ENCODE assay signal across 10 cellular contexts in genomic region chr15:63473749-63473998, GRCh38. TPM values are rescaled to one million over a fixed set of nuclear protein-coding genes. Genes with fewer than 3 reads are reported as not detected.
DNase-seq lines count a peak whose midpoint lies in the region; ATAC-seq and TF ChIP-seq lines count a peak whose summit lies in the region.
"Had no signal": no experiment of that assay in that cellular context is flagged by ENCODE, and none has a peak within 500 bp of the region (broad histone marks: within the 10 kb centered on the region; RNA-seq: fewer than 3 reads in every experiment).

No MANE protein-coding gene starts in this region.

- DNase-seq in activated T-cell treated with anti-CD3 and anti-CD28 coated beads, Interleukin-2, amount 50 U/mL, for 72 hours, result peak in 1 of 2 donors; percentile 38
- no peak for DNase-seq in activated T-cell treated with anti-CD3 and anti-CD28 coated beads, Interleukin-2, amount 50 U/mL, for 48 hours
- DNase-seq in esophagus squamous epithelium (lab: John Stamatoyannopoulos, UW) (no peak), upper lobe of right lung (no peak), heart right ventricle (no peak), posterior vena cava (ENCODE audit: low spot score) (no peak), islet precursor cell (no peak)
- DNase-seq: activated naive CD8-positive, alpha-beta T cell treated with anti-CD3 and anti-CD28 coated beads, Interleukin-2, amount 10 ng/mL, durations not matched to agents 7 days and 5 days; SK-N-SH had no signal

- TF ChIP-seq CTCF in esophagus squamous epithelium (IDR thresholded peaks at IDR 0.05) (no peak), upper lobe of right lung (IDR thresholded peaks at IDR 0.05) (no peak), heart right ventricle (IDR thresholded peaks at IDR 0.05) (no peak)

- ATAC-seq in activated T-cell treated with anti-CD3 and anti-CD28 coated beads, Interleukin-2, amount 50 U/mL, for 72 hours (replicated peaks in 1 of 2), result peak; percentile 33 to 43
- ATAC-seq in HG03175 (IDR thresholded peaks at IDR 0.05; ENCODE audit: unreplicated experiment), result peak; percentile 9
- no peak for ATAC-seq in upper lobe of right lung
- no peak for ATAC-seq in heart right ventricle

- H3K4me1 Mint-ChIP-seq in activated T-cell treated with anti-CD3 and anti-CD28 coated beads, Interleukin-2, amount 50 U/mL, for 72 hours (ENCODE audit: low read depth), result peaks cover 79% of the 10 kb centered on the region

- H3K4me1 ChIP-seq in esophagus squamous epithelium, result peaks cover 5 to 39% (median 10%) of the 10 kb centered on the region in 3 donors
- peaks cover 20% of the 10 kb centered on the region for H3K4me1 ChIP-seq in upper lobe of right lung
- H3K4me1 ChIP-seq in heart right ventricle, result peaks cover 0 to 28% (median 8%) of the 10 kb centered on the region in 9 donors

- intact Hi-C loops in esophagus squamous epithelium (cut with DNase I), result loop anchor here (5.0 kb wide), 1 partner anchor 124 kb away; the partner anchor contains the start of gene FBXL22
- intact Hi-C loops in upper lobe of right lung (cut with DNase I), result no loop called here
- intact Hi-C loops in heart right ventricle (cut with DNase I), result no loop called here
- intact Hi-C loops in posterior vena cava (cut with DNase I), result loop anchor here in 1 of 2 donors (10.0 kb wide), 1 partner anchor 131 kb away; no protein-coding TSS in a partner anchor

- no peaks in the 10 kb centered on the region for H3K9me3 Mint-ChIP-seq in activated T-cell treated with anti-CD3 and anti-CD28 coated beads, Interleukin-2, amount 50 U/mL, for 72 hours
- H3K9me3 Mint-ChIP-seq: activated naive CD8-positive, alpha-beta T cell treated with anti-CD3 and anti-CD28 coated beads, Interleukin-2, amount 10 ng/mL, durations not matched to agents 7 days and 5 days had no signal

- H3K27ac Mint-ChIP-seq in activated T-cell treated with anti-CD3 and anti-CD28 coated beads, Interleukin-2, amount 50 U/mL, for 72 hours, result peak overlapping the region; percentile 94

- no peaks in the 10 kb centered on the region for H3K27me3 ChIP-seq in esophagus squamous epithelium
- H3K27me3 ChIP-seq in upper lobe of right lung, result no peaks in the 10 kb centered on the region
- H3K27me3 ChIP-seq in heart right ventricle, result no peaks in the 10 kb centered on the region

- no peaks in the 10 kb centered on the region for H3K36me3 Mint-ChIP-seq in activated T-cell treated with anti-CD3 and anti-CD28 coated beads, Interleukin-2, amount 50 U/mL, for 72 hours (ENCODE audit: insufficient read depth in 2 of 2)
- H3K36me3 Mint-ChIP-seq: activated naive CD8-positive, alpha-beta T cell treated with anti-CD3 and anti-CD28 coated beads, Interleukin-2, amount 10 ng/mL, durations not matched to agents 7 days and 5 days had no signal

- H3K4me3 Mint-ChIP-seq in activated T-cell treated with anti-CD3 and anti-CD28 coated beads, Interleukin-2, amount 50 U/mL, for 72 hours, result peak overlapping the region; percentile 80 to 83

- H3K27ac ChIP-seq in esophagus squamous epithelium, result peak overlapping the region; percentile 2 to 64 (median 52)
- peak overlapping the region; percentile 58 for H3K27ac ChIP-seq in upper lobe of right lung
- no peak overlapping the region for H3K27ac ChIP-seq in heart right ventricle

- H3K4me3 ChIP-seq in esophagus squamous epithelium, result no peak overlapping the region
- no peak overlapping the region for H3K4me3 ChIP-seq in upper lobe of right lung
- no peak overlapping the region for H3K4me3 ChIP-seq in heart right ventricle

- H3K9me3 ChIP-seq in esophagus squamous epithelium, result no peaks in the 10 kb centered on the region
- H3K9me3 ChIP-seq in upper lobe of right lung, result no peaks in the 10 kb centered on the region
- H3K9me3 ChIP-seq in heart right ventricle, result no peaks in the 10 kb centered on the region
- H3K9me3 ChIP-seq: SK-N-SH had no signal

- 85 to 100% methylated on average over 1 of the region's 1 CpG for WGBS in esophagus squamous epithelium, 2 donors
- 96 to 98% methylated on average over 1 of the region's 1 CpG for WGBS in heart right ventricle, 2 donors

- no peaks in the 10 kb centered on the region for H3K27me3 Mint-ChIP-seq in activated T-cell treated with anti-CD3 and anti-CD28 coated beads, Interleukin-2, amount 50 U/mL, for 72 hours (ENCODE audit: low read depth)

- no peak for TF ChIP-seq POLR2A in esophagus squamous epithelium (IDR thresholded peaks at IDR 0.05)

- H3K36me3 ChIP-seq in esophagus squamous epithelium (no peaks in the 10 kb centered on the region), upper lobe of right lung (no peaks in the 10 kb centered on the region), heart right ventricle (no peaks in the 10 kb centered on the region)

RNA-seq across cellular contexts. Expression of gene USP3, which starts 30.7 kb away (rescaled TPM):
- 10 to 100 TPM; 66.5 to 78.0 TPM for total RNA-seq in activated T-cell treated with anti-CD3 and anti-CD28 coated beads, Interleukin-2, amount 50 U/mL, for 72 hours
- total RNA-seq in esophagus squamous epithelium, result 10 to 100 TPM; 27.3 to 52.8 (median 32.2) TPM
- 62.5 TPM for total RNA-seq in upper lobe of right lung
- 10 to 100 TPM; 11.4 to 23.7 (median 17.6) TPM for total RNA-seq in heart right ventricle
- 10 to 100 TPM in 1 of 2 donors, 1 to 10 TPM in 1; 8.4 to 15.4 TPM for polyA plus RNA-seq in heart right ventricle
- 10 to 100 TPM; 40.3 to 41.8 TPM for total RNA-seq in posterior vena cava

Comparison
In these comparisons a context has a peak if more than half of its experiments do, and no peak if none do; other contexts are left out.
1. ATAC-seq: peak in activated T-cell treated with anti-CD3 and anti-CD28 coated beads, Interleukin-2, amount 50 U/mL, for 72 hours (2 of 2) and HG03175 (single experiment); none in upper lobe of right lung (single experiment) and heart right ventricle (0 of 8).
2. H3K27ac ChIP-seq: peak in esophagus squamous epithelium (4 of 4) and upper lobe of right lung (single experiment); none in heart right ventricle (0 of 10).